ENCODE assay signal across 13 cellular contexts in genomic region chr2:86213699-86214502, GRCh38. TPM values are rescaled to one million over a fixed set of nuclear protein-coding genes. Genes with fewer than 3 reads are reported as not detected.
A peak's percentile ranks its signal among the peaks of the same experiment; 100 is the strongest.
DNase-seq lines count a peak whose midpoint lies in the region; TF ChIP-seq lines count a peak whose summit lies in the region.
"Had no signal": no experiment of that assay in that cellular context is flagged by ENCODE, and none has a peak within 500 bp of the region (broad histone marks: within the 10 kb centered on the region; RNA-seq: fewer than 3 reads in every experiment).

No MANE protein-coding gene starts in this region.

- H3K4me1 Mint-ChIP-seq in brain = peaks cover 10% of the 10 kb centered on the region

- H3K4me1 ChIP-seq in muscle layer of duodenum (ENCODE audit: control insufficient read depth in 1 of 2, insufficient read depth in 2 of 2, low read length in 2 of 2) (peaks cover 0 to 11% of the 10 kb centered on the region in 2 donors), smooth muscle cell (ENCODE audit: low read depth) (no peaks in the 10 kb centered on the region)

- peak overlapping the region in 4 of 5 experiments; percentile 34 to 83 (median 78) for H3K27ac Mint-ChIP-seq in brain

- H3K4me2 ChIP-seq in smooth muscle cell = no peak overlapping the region

- H3K27me3 ChIP-seq in muscle layer of duodenum (ENCODE audit: low read depth, low read length) (no peaks in the 10 kb centered on the region), smooth muscle cell (ENCODE audit: low read depth) (no peaks in the 10 kb centered on the region)
- H3K27me3 ChIP-seq: heart left ventricle, upper lobe of right lung had no signal

- 91% methylated on average over 4 of the region's 4 CpGs for WGBS in smooth muscle cell (ENCODE audit: low lambda C conversion rate)

- TF ChIP-seq CTCF in brain (conservative IDR thresholded peaks at IDR 0.05) (no peak), smooth muscle cell (IDR thresholded peaks at IDR 0.05; ENCODE audit: borderline replicate concordance, insufficient read depth, poor library complexity, severe bottlenecking) (no peak)

- H3K36me3 Mint-ChIP-seq in brain = peaks cover 41% of the 10 kb centered on the region

- H3K9ac ChIP-seq in smooth muscle cell (ENCODE audit: low read depth) = no peak overlapping the region

- H3K36me3 ChIP-seq in muscle layer of duodenum (ENCODE audit: control insufficient read depth in 1 of 2, insufficient read depth in 2 of 2, low read length in 2 of 2) (peaks cover 40 to 41% of the 10 kb centered on the region in 2 donors), smooth muscle cell (ENCODE audit: low read depth) (peaks cover 16% of the 10 kb centered on the region)

- no peaks in the 10 kb centered on the region for H3K9me3 Mint-ChIP-seq in brain

- H3K79me2 ChIP-seq in smooth muscle cell (ENCODE audit: low read depth) = no peaks in the 10 kb centered on the region

- no peaks in the 10 kb centered on the region for H4K20me1 ChIP-seq in smooth muscle cell (ENCODE audit: low read depth)

- H2AFZ ChIP-seq in smooth muscle cell (ENCODE audit: low read depth) = no peak overlapping the region

- H3K27me3 Mint-ChIP-seq in brain = peaks cover 2% of the 10 kb centered on the region

- H3K9me3 ChIP-seq in muscle layer of duodenum (ENCODE audit: control insufficient read depth in 1 of 2, low read length in 2 of 2) = no peaks in the 10 kb centered on the region
- no peaks in the 10 kb centered on the region for H3K9me3 ChIP-seq in smooth muscle cell (replicated peaks; ENCODE audit: low read depth)
- H3K9me3 ChIP-seq: heart left ventricle, upper lobe of right lung had no signal

- H3K27ac ChIP-seq in muscle layer of duodenum (ENCODE audit: low read length) (peak overlapping the region; percentile 54), smooth muscle cell (ENCODE audit: low read depth) (no peak overlapping the region)
- H3K27ac ChIP-seq: RWPE1, upper lobe of right lung had no signal

- DNase-seq in DMS 273 (lab: John Stamatoyannopoulos, UW; ENCODE audit: unreplicated experiment) (peak; percentile 16), DMS 273 treated with DMSO at 0.1 percent for 48 hours (lab: John Stamatoyannopoulos, UW) (no peak), HUDEP-2 (lab: John Stamatoyannopoulos, UW; ENCODE audit: unreplicated experiment in 76 of 76) (peak in 60 of 76 experiments; percentile 7 to 91 (median 62)), NCI-H774 (lab: John Stamatoyannopoulos, UW) (no peak), smooth muscle cell (lab: John Stamatoyannopoulos, UW; ENCODE audit: unreplicated experiment) (no peak), NCI-H2171 treated with DMSO at 0.1 percent for 48 hours (lab: John Stamatoyannopoulos, UW) (no peak)
- DNase-seq: heart left ventricle; NCI-H446; stimulated activated CD4-positive, alpha-beta T cell treated with anti-CD3 and anti-CD28 coated beads, Interleukin-15, amount 100 ng/mL, for 24 hours; upper lobe of right lung had no signal

- peaks cover 7% of the 10 kb centered on the region for H3F3A ChIP-seq in smooth muscle cell (ENCODE audit: low read depth)

- no peak overlapping the region for H3K4me3 Mint-ChIP-seq in brain

- H3K4me3 ChIP-seq in muscle layer of duodenum (ENCODE audit: low read depth in 1 of 2, low read length in 2 of 2) (no peak overlapping the region), smooth muscle cell (no peak overlapping the region)
- H3K4me3 ChIP-seq: heart left ventricle, upper lobe of right lung had no signal

RNA-seq across cellular contexts. Expression of gene MRPL35, which starts 14.6 kb away (rescaled TPM):
- polyA plus RNA-seq in brain (ENCODE audit: insufficient read depth, low read depth, low replicate concordance) = 16.4 TPM
- total RNA-seq in smooth muscle cell = 37.6 and 49.0 TPM in 2 replicates
- polyA plus RNA-seq in smooth muscle cell = 27.9 and 31.9 TPM in 2 replicates

RNA-seq across cellular contexts. Expression of gene IMMT, which starts 18.6 kb away (rescaled TPM):
- polyA plus RNA-seq in brain (ENCODE audit: insufficient read depth, low read depth, low replicate concordance) (60.9 TPM), smooth muscle cell (74.5 and 77.2 TPM in 2 replicates)
- total RNA-seq in smooth muscle cell = 66.4 and 71.1 TPM in 2 replicates

Comparison
In these comparisons a context has a peak if more than half of its experiments do, and no peak if none do; other contexts are left out.
1. DNase-seq: peak in DMS 273 (single experiment) and HUDEP-2 (60 of 76); none in DMS 273 treated with DMSO at 0.1 percent for 48 hours (single experiment), NCI-H774 (single experiment), smooth muscle cell (single experiment) and NCI-H2171 treated with DMSO at 0.1 percent for 48 hours (single experiment).